ENCODE assay signal across 9 cellular contexts in genomic region chr17:1039511-1040215, GRCh38. TPM values are rescaled to one million over a fixed set of nuclear protein-coding genes. Genes with fewer than 3 reads are reported as not detected.
DNase-seq lines count a peak whose midpoint lies in the region; ATAC-seq and TF ChIP-seq lines count a peak whose summit lies in the region.
"Had no signal": no experiment of that assay in that cellular context is flagged by ENCODE, and none has a peak within 500 bp of the region (broad histone marks: within the 10 kb centered on the region; RNA-seq: fewer than 3 reads in every experiment).

No MANE protein-coding gene starts in this region.

- no peak for TF ChIP-seq CTCF in A673 (conservative IDR thresholded peaks at IDR 0.05; ENCODE audit: low read depth, low read length)

- DNase-seq in NT2/D1 (ENCODE audit: low read depth, low spot score) (no peak), A673 (ENCODE audit: low spot score) (no peak)
- no peak for DNase-seq in activated CD4-positive, CD25-positive, alpha-beta regulatory T cell treated with anti-CD3 and anti-CD28 coated beads, Interleukin-2, amount 50 U/mL, for 72 hours
- DNase-seq in stimulated activated CD4-positive, alpha-beta T cell treated with anti-CD3 and anti-CD28 coated beads, Interleukin-4, amount 100 ng/mL, for 24 hours: no peak
- DNase-seq: activated naive CD4-positive, alpha-beta T cell had no signal

- H3K36me3 ChIP-seq in NT2/D1 (ENCODE audit: insufficient read depth, insufficient read length, low read length) (peaks cover 9% of the 10 kb centered on the region), mucosa of rectum (ENCODE audit: control insufficient read depth in 2 of 2, insufficient read depth in 2 of 2, low read length in 2 of 2) (peaks cover 44 to 46% of the 10 kb centered on the region in 2 donors), thymus (ENCODE audit: control insufficient read depth, insufficient read depth) (no peaks in the 10 kb centered on the region), A673 (ENCODE audit: insufficient read depth, low read length, poor library complexity, severe bottlenecking) (no peaks in the 10 kb centered on the region)

- ATAC-seq in esophagus mucosa: peak; percentile 61
- ATAC-seq in HG03469 (IDR thresholded peaks at IDR 0.05; ENCODE audit: unreplicated experiment): no peak

- H3K9ac ChIP-seq in NT2/D1 (ENCODE audit: insufficient read length, low read depth): peak overlapping the region; percentile 21
- H3K9ac ChIP-seq in mucosa of rectum (ENCODE audit: low read depth in 1 of 2, low read length in 2 of 2): no peak overlapping the region

- H3K4me1 ChIP-seq in NT2/D1 (ENCODE audit: insufficient read depth, insufficient read length): peaks cover 11% of the 10 kb centered on the region
- H3K4me1 ChIP-seq in mucosa of rectum (ENCODE audit: control insufficient read depth in 2 of 2, insufficient read depth in 2 of 2, low read length in 2 of 2): peaks cover 0 to 3% of the 10 kb centered on the region in 2 donors
- no peaks in the 10 kb centered on the region for H3K4me1 ChIP-seq in thymus (ENCODE audit: control insufficient read depth, insufficient read depth, low read length)
- H3K4me1 ChIP-seq in A673 (ENCODE audit: insufficient read depth, low read length, poor library complexity, severe bottlenecking): peaks cover 12% of the 10 kb centered on the region

- H3K4me3 ChIP-seq in NT2/D1 (ENCODE audit: insufficient read length, low read depth): no peak overlapping the region
- H3K4me3 ChIP-seq in mucosa of rectum (ENCODE audit: low read length in 2 of 2): no peak overlapping the region
- no peak overlapping the region for H3K4me3 ChIP-seq in thymus (ENCODE audit: low read length)
- no peak overlapping the region for H3K4me3 ChIP-seq in A673 (ENCODE audit: low read depth, low read length, poor library complexity, severe bottlenecking)

- H3K27me3 ChIP-seq in NT2/D1 (ENCODE audit: insufficient read depth, insufficient read length): no peaks in the 10 kb centered on the region
- H3K27me3 ChIP-seq in mucosa of rectum (ENCODE audit: control insufficient read depth in 2 of 2, insufficient read depth in 2 of 2, low read length in 2 of 2): no peaks in the 10 kb centered on the region
- H3K27me3 ChIP-seq in thymus (ENCODE audit: control insufficient read depth, insufficient read depth): no peaks in the 10 kb centered on the region
- H3K27me3 ChIP-seq in A673 (replicated peaks; ENCODE audit: insufficient read depth, low read depth, low read length, poor library complexity): no peaks in the 10 kb centered on the region

- POLR2A ChIA-PET in A673 (lab: Charles Lee; ENCODE audit: low non-redundant PET): no interaction called here

- no TSS peak for BruUV-seq in A673 (replicated peaks; lab: Mats Ljungman, UMichigan)

- WGBS in thymus: 68% methylated on average over 30 of the region's 30 CpGs

- intact Hi-C loops in A673 (cut with micrococcal nuclease; ENCODE audit: unreplicated experiment): no loop called here

- H3K9me3 ChIP-seq in NT2/D1 (ENCODE audit: insufficient read depth, low read length) (no peaks in the 10 kb centered on the region; the same call in 1 of the 2 replicates), mucosa of rectum (ENCODE audit: control insufficient read depth in 2 of 2, low read length in 2 of 2) (no peaks in the 10 kb centered on the region), thymus (ENCODE audit: control insufficient read depth) (no peaks in the 10 kb centered on the region), A673 (ENCODE audit: low read depth, low read length, poor library complexity, severe bottlenecking) (no peaks in the 10 kb centered on the region)

- H3K27ac ChIP-seq in mucosa of rectum (ENCODE audit: low read depth in 2 of 2, low read length in 2 of 2) (peak overlapping the region; percentile 60 to 61), thymus (ENCODE audit: low read depth) (peak overlapping the region; percentile 37), A673 (ENCODE audit: low read depth, low read length, poor library complexity, severe bottlenecking) (no peak overlapping the region)

- CTCF ChIA-PET in A673 (lab: Charles Lee): no interaction called here

RNA-seq across cellular contexts. Expression of gene TIMM22, which starts 42.7 kb away (rescaled TPM):
- total RNA-seq in esophagus mucosa (9.4 TPM), A673 (2021) (20.0 and 21.8 TPM in 2 replicates)
- polyA plus RNA-seq in thymus: 7.1 TPM
